Comparison of ENCODE assay signal across 28 cellular contexts in genomic region chr16:53126390-53126789, GRCh38.
"Had no signal": no experiment of that assay in that cellular context is flagged by ENCODE, and none has a peak within 500 bp of the region (broad histone marks: within the 10 kb centered on the region; RNA-seq: fewer than 3 reads in every experiment).

No MANE protein-coding gene starts in this region.

- H3K36me3 ChIP-seq: esophagus muscularis mucosa, gastroesophageal sphincter, heart right ventricle, left lung, neutrophil, right lobe of liver, stomach, thyroid gland had no signal

- DNase-seq: dermis blood vessel endothelial cell; effector memory CD4-positive, alpha-beta T cell; foreskin keratinocyte; glutamatergic neuron; heart right ventricle; hippocampal formation; left cardiac atrium; left lung; mesendoderm; midbrain; right lobe of liver; small intestine; stimulated activated CD4-positive, alpha-beta T cell treated with anti-CD3 and anti-CD28 coated beads, Interleukin-15, amount 100 ng/mL, for 24 hours; stimulated activated CD4-positive, alpha-beta T cell treated with anti-CD3 and anti-CD28 coated beads, Interleukin-2, amount 100 ng/mL, for 48 hours; stimulated activated naive CD4-positive, alpha-beta T cell treated with Interleukin-2 at 50 U/mL for 16 hours; stomach; thyroid gland had no signal

- H3K27ac ChIP-seq: coronary artery, esophagus muscularis mucosa, foreskin keratinocyte, gastroesophageal sphincter, heart right ventricle, left lung, neutrophil, parathyroid adenoma, right lobe of liver, stomach, thyroid gland had no signal

- H3K9ac ChIP-seq: parathyroid adenoma had no signal

- FAIRE-seq: endothelial cell of umbilical vein, islet of Langerhans, small intestine had no signal

- H3K4me3 Mint-ChIP-seq: natural killer cell treated with Interleukin-12 subunit alpha and Interleukin-12 subunit beta and Interleukin-15 and Interleukin-18, amount 100 ng/mL, for 72 hours; neural crest cell; type B pancreatic cell had no signal

- H3K27ac Mint-ChIP-seq: natural killer cell treated with Interleukin-12 subunit alpha and Interleukin-12 subunit beta and Interleukin-15 and Interleukin-18, amount 100 ng/mL, for 72 hours; progenitor cell of endocrine pancreas had no signal

- H2AFZ ChIP-seq: parathyroid adenoma had no signal

- H3K27me3 Mint-ChIP-seq: natural killer cell treated with Interleukin-12 subunit alpha and Interleukin-12 subunit beta and Interleukin-15 and Interleukin-18, amount 100 ng/mL, for 72 hours; progenitor cell of endocrine pancreas; type B pancreatic cell had no signal

- H3K9me3 ChIP-seq: esophagus muscularis mucosa, gastroesophageal sphincter, heart right ventricle, left lung, neutrophil, right lobe of liver, stomach, thyroid gland had no signal

- H3K4me1 ChIP-seq: foreskin keratinocyte had no signal

- H3K27me3 ChIP-seq: esophagus muscularis mucosa, foreskin keratinocyte, gastroesophageal sphincter, heart right ventricle, left lung, neutrophil, right lobe of liver, stomach, thyroid gland had no signal

- ATAC-seq: foreskin keratinocyte; gastroesophageal sphincter; heart right ventricle; left cardiac atrium; left lung; natural killer cell treated with Interleukin-12 subunit alpha and Interleukin-12 subunit beta and Interleukin-15 and Interleukin-18, amount 100 ng/mL, for 72 hours; right lobe of liver had no signal

- H3K36me3 Mint-ChIP-seq: natural killer cell treated with Interleukin-12 subunit alpha and Interleukin-12 subunit beta and Interleukin-15 and Interleukin-18, amount 100 ng/mL, for 72 hours had no signal

- H3K9me3 Mint-ChIP-seq: natural killer cell treated with Interleukin-12 subunit alpha and Interleukin-12 subunit beta and Interleukin-15 and Interleukin-18, amount 100 ng/mL, for 72 hours; type B pancreatic cell had no signal

- H3K4me3 ChIP-seq: coronary artery, esophagus muscularis mucosa, gastroesophageal sphincter, heart right ventricle, left lung, right lobe of liver, stomach, thyroid gland had no signal
